Comparison of ENCODE assay signal across 9 cellular contexts in genomic region chr14:95188372-95188771, GRCh38.
"Had no signal": no experiment of that assay in that cellular context is flagged by ENCODE, and none has a peak within 500 bp of the region (broad histone marks: within the 10 kb centered on the region; RNA-seq: fewer than 3 reads in every experiment).

No MANE protein-coding gene starts in this region.

- H3K27ac Mint-ChIP-seq: IgD-negative memory B cell had no signal

- H3K4me3 ChIP-seq: GM23248, HAP-1 had no signal

- H3K9ac ChIP-seq: GM23248 had no signal

- H3K27ac ChIP-seq: GM23248, HL-60 had no signal

- H2AFZ ChIP-seq: GM23248 had no signal

- H3K4me1 ChIP-seq: HAP-1 had no signal

- H3K36me3 ChIP-seq: HAP-1 had no signal

- H3K9me3 ChIP-seq: HAP-1 had no signal

- DNase-seq: GM23248, GOT3, H7, KBM-7 had no signal

- ATAC-seq: HCT116, HepG2 had no signal
